ENCODE assay signal across 20 cellular contexts in genomic region chr3:158717576-158717975, GRCh38. TPM values are rescaled to one million over a fixed set of nuclear protein-coding genes. Genes with fewer than 3 reads are reported as not detected.
DNase-seq lines count a peak whose midpoint lies in the region; ATAC-seq and TF ChIP-seq lines count a peak whose summit lies in the region.
"Had no signal": no experiment of that assay in that cellular context is flagged by ENCODE, and none has a peak within 500 bp of the region (broad histone marks: within the 10 kb centered on the region; RNA-seq: fewer than 3 reads in every experiment).

No MANE protein-coding gene starts in this region.

- no peak overlapping the region; the same call in 1 of the 2 replicates for H3K27ac ChIP-seq in HCT116 (ENCODE audit: low read depth, low read length)
- no peak overlapping the region for H3K27ac ChIP-seq in mesenchymal stem cell (ENCODE audit: low read length, poor library complexity, severe bottlenecking)
- H3K27ac ChIP-seq in urinary bladder (ENCODE audit: low read depth): peak overlapping the region; percentile 40
- H3K27ac ChIP-seq: epithelial cell of prostate, psoas muscle, suprapubic skin had no signal

- ATAC-seq in HCT116: no peak
- ATAC-seq: activated CD8-positive, alpha-beta T cell treated with anti-CD3 and anti-CD28 coated beads for 36 hours; left colon; psoas muscle had no signal

- peaks cover 6% of the 10 kb centered on the region for H3K79me1 ChIP-seq in mesenchymal stem cell (replicated peaks; ENCODE audit: low read length, poor library complexity, severe bottlenecking)

- H3K9me2 ChIP-seq in HCT116 (ENCODE audit: insufficient read depth): no peaks in the 10 kb centered on the region

- peak overlapping the region in 1 of 2 experiments; percentile 37 for H2BK12ac ChIP-seq in mesenchymal stem cell (ENCODE audit: low read length in 2 of 2)

- no peak for TF ChIP-seq POLR2A in HCT116 (IDR thresholded peaks at IDR 0.05; ENCODE audit: borderline replicate concordance, extremely low read depth, insufficient read depth, insufficient read length)

- CTCF ChIA-PET in HCT116 (lab: Charles Lee): interaction anchor here (0.8 to 1.3 kb wide), 2 partner anchors 9 to 74 kb away, joined by 3 to 7 read pairs; no protein-coding TSS in a partner anchor

- H3K4me1 ChIP-seq in HCT116 (ENCODE audit: control insufficient read depth in 1 of 2, insufficient read depth in 2 of 2, low read length in 2 of 2): peaks cover 32 to 48% of the 10 kb centered on the region in 2 experiments
- peaks cover 20% of the 10 kb centered on the region for H3K4me1 ChIP-seq in mesenchymal stem cell (ENCODE audit: control insufficient read depth, insufficient read depth, low read depth, low read length)
- no peaks in the 10 kb centered on the region for H3K4me1 ChIP-seq in urinary bladder (ENCODE audit: insufficient read depth)
- H3K4me1 ChIP-seq: psoas muscle had no signal

- TF ChIP-seq CTCF in HCT116 (IDR thresholded peaks at IDR 0.05 in 2 of 3, conservative IDR thresholded peaks at IDR 0.05 in 1 of 3; ENCODE audit: borderline replicate concordance in 1 of 3, insufficient read depth in 1 of 3, low read depth in 2 of 3, low read length in 2 of 3): no peak

- peaks cover 35% of the 10 kb centered on the region for H3K36me3 Mint-ChIP-seq in activated T-helper 2 cell treated with anti-CD3 and anti-CD28 coated beads, Interferon-gamma antibody, Interleukin-2, Interleukin-4, amounts not matched to agents 10 μg/mL and 5 μg/mL and 100 μg/mL, durations not matched to agents 14 hours and 24 hours and 36 hours (ENCODE audit: low read depth)
- peaks cover 11% of the 10 kb centered on the region for H3K36me3 Mint-ChIP-seq in T-helper 2 cell treated with Interferon-gamma antibody and Interleukin-4, amounts not matched to agents 5 μg/mL and 100 μg/mL, for 36 hours (ENCODE audit: low read depth)

- H3K23ac ChIP-seq in mesenchymal stem cell (ENCODE audit: low read length in 2 of 2): no peak overlapping the region

- no peaks in the 10 kb centered on the region for H3K9me3 Mint-ChIP-seq in activated T-helper 2 cell treated with anti-CD3 and anti-CD28 coated beads, Interferon-gamma antibody, Interleukin-2, Interleukin-4, amounts not matched to agents 10 μg/mL and 5 μg/mL and 100 μg/mL, durations not matched to agents 14 hours and 24 hours and 36 hours
- no peaks in the 10 kb centered on the region for H3K9me3 Mint-ChIP-seq in T-helper 2 cell treated with Interferon-gamma antibody and Interleukin-4, amounts not matched to agents 5 μg/mL and 100 μg/mL, for 36 hours
- H3K9me3 Mint-ChIP-seq: activated CD8-positive, alpha-beta T cell treated with anti-CD3 and anti-CD28 coated beads for 36 hours; CD8-positive, alpha-beta memory T cell had no signal

- H3K36me3 ChIP-seq in HCT116 (ENCODE audit: control insufficient read depth in 1 of 2, insufficient read depth in 2 of 2, low read length in 2 of 2): peaks cover 0 to 12% of the 10 kb centered on the region in 2 experiments; a peak in 1 of 4 replicates
- peaks cover 3% of the 10 kb centered on the region in 2 experiments for H3K36me3 ChIP-seq in mesenchymal stem cell (ENCODE audit: control insufficient read depth in 1 of 2, insufficient read depth in 2 of 2, low read depth in 1 of 2, low read length in 2 of 2)
- no peaks in the 10 kb centered on the region for H3K36me3 ChIP-seq in urinary bladder (ENCODE audit: insufficient read depth)
- H3K36me3 ChIP-seq: suprapubic skin had no signal

- peak overlapping the region; percentile 33 for H2AK5ac ChIP-seq in mesenchymal stem cell (ENCODE audit: low read length, severe bottlenecking)

- H3K27me3 ChIP-seq in HCT116 (ENCODE audit: insufficient read depth, low read length): no peaks in the 10 kb centered on the region
- no peaks in the 10 kb centered on the region for H3K27me3 ChIP-seq in mesenchymal stem cell (ENCODE audit: control insufficient read depth in 1 of 2, insufficient read depth in 1 of 2, low read length in 2 of 2)
- H3K27me3 ChIP-seq: heart left ventricle, suprapubic skin had no signal

- H3K4me2 ChIP-seq in HCT116 (ENCODE audit: low read length) (peak overlapping the region; percentile 43), mesenchymal stem cell (ENCODE audit: low read length, poor library complexity, severe bottlenecking) (no peak overlapping the region)

- no peak overlapping the region for H3K4me3 ChIP-seq in HCT116 (replicated peaks in 1 of 2; ENCODE audit: low read depth in 1 of 2, low read length in 2 of 2)
- no peak overlapping the region for H3K4me3 ChIP-seq in mesenchymal stem cell (ENCODE audit: insufficient read depth in 1 of 2, low read depth in 1 of 2, low read length in 2 of 2)
- no peak overlapping the region for H3K4me3 ChIP-seq in urinary bladder (ENCODE audit: low read depth, low read length)
- H3K4me3 ChIP-seq: heart left ventricle, psoas muscle, suprapubic skin had no signal

- POLR2A ChIA-PET in HCT116 (lab: Charles Lee): interaction anchor here (1.4 kb wide), 1 partner anchor 10 kb away, joined by 4 read pairs; no protein-coding TSS in a partner anchor

- intact Hi-C loops in HCT116 (cut with micrococcal nuclease): no loop called here
- intact Hi-C loops in activated T-helper 2 cell treated with anti-CD3 and anti-CD28 coated beads, Interferon-gamma antibody, Interleukin-2, Interleukin-4, amounts not matched to agents 10 μg/mL and 5 μg/mL and 100 μg/mL, durations not matched to agents 14 hours and 24 hours and 36 hours (cut with micrococcal nuclease): no loop called here

- H2BK5ac ChIP-seq in mesenchymal stem cell (ENCODE audit: low read depth, low read length, poor library complexity, severe bottlenecking): no peak overlapping the region

- H3K18ac ChIP-seq in mesenchymal stem cell (ENCODE audit: low read depth in 1 of 2, low read length in 2 of 2): peak overlapping the region in 1 of 2 experiments; percentile 70

- RAD21 ChIA-PET in HCT116 (lab: Charles Lee; ENCODE audit: low non-redundant PET in 1 of 2, low total read pairs in 2 of 2, uncharacterized antibody in 2 of 2, unreplicated experiment in 2 of 2): no interaction called here

- H3K9ac ChIP-seq in HCT116 (ENCODE audit: low read length): no peak overlapping the region
- H3K9ac ChIP-seq in mesenchymal stem cell (ENCODE audit: low read length): no peak overlapping the region

- H3K9me3 ChIP-seq in HCT116 (ENCODE audit: control insufficient read depth in 1 of 2, insufficient read depth in 1 of 2, low read depth in 1 of 2, low read length in 2 of 2): no peaks in the 10 kb centered on the region
- H3K9me3 ChIP-seq in mesenchymal stem cell (ENCODE audit: control insufficient read depth, low read length): no peaks in the 10 kb centered on the region
- H3K9me3 ChIP-seq: heart left ventricle, psoas muscle, suprapubic skin had no signal

- no peak overlapping the region for H4K91ac ChIP-seq in mesenchymal stem cell (ENCODE audit: low read length)

- H3K4me3 Mint-ChIP-seq in activated T-helper 2 cell treated with anti-CD3 and anti-CD28 coated beads, Interferon-gamma antibody, Interleukin-2, Interleukin-4, amounts not matched to agents 10 μg/mL and 5 μg/mL and 100 μg/mL, durations not matched to agents 14 hours and 24 hours and 36 hours (ENCODE audit: low read depth): no peak overlapping the region
- no peak overlapping the region for H3K4me3 Mint-ChIP-seq in T-helper 2 cell treated with Interferon-gamma antibody and Interleukin-4, amounts not matched to agents 5 μg/mL and 100 μg/mL, for 36 hours
- H3K4me3 Mint-ChIP-seq: activated CD8-positive, alpha-beta T cell treated with anti-CD3 and anti-CD28 coated beads for 36 hours; CD8-positive, alpha-beta memory T cell had no signal

- no TSS peak for BruUV-seq in HCT116 (replicated peaks; lab: Mats Ljungman, UMichigan)

- H2AFZ ChIP-seq in HCT116 (ENCODE audit: low read depth, low read length, poor library complexity, severe bottlenecking) (no peak overlapping the region), mesenchymal stem cell (ENCODE audit: low read depth, low read length) (no peak overlapping the region)

- no peak overlapping the region for H2BK120ac ChIP-seq in mesenchymal stem cell (ENCODE audit: low read depth, low read length)

- TF ChIP-seq RAD21 in HCT116 (IDR thresholded peaks at IDR 0.05; ENCODE audit: low read depth): no peak

- H3K14ac ChIP-seq in mesenchymal stem cell (ENCODE audit: low read length in 2 of 2): no peak overlapping the region

- no peaks in the 10 kb centered on the region for H3K79me2 ChIP-seq in HCT116 (ENCODE audit: insufficient read depth, low read length)

- H2BK15ac ChIP-seq in mesenchymal stem cell (ENCODE audit: low read depth, poor library complexity, severe bottlenecking): peak overlapping the region; percentile 68

- no peak for DNase-seq in HCT116 (ENCODE audit: low read depth, low spot score)
- DNase-seq in activated T-helper 2 cell treated with anti-CD3 and anti-CD28 coated beads, Interferon-gamma antibody, Interleukin-2, Interleukin-4, amounts not matched to agents 10 μg/mL and 5 μg/mL and 100 μg/mL, durations not matched to agents 14 hours and 24 hours and 36 hours (ENCODE audit: low spot score): no peak
- DNase-seq in mesenchymal stem cell: no peak
- DNase-seq in SIG-M5 treated with dmso at 0.1 percent for 504 hours (lab: John Stamatoyannopoulos, UW; ENCODE audit: unreplicated experiment): no peak
- no peak for DNase-seq in T-helper 2 cell treated with Interferon-gamma antibody and Interleukin-4, amounts not matched to agents 5 μg/mL and 100 μg/mL, for 36 hours (ENCODE audit: low spot score)
- DNase-seq in GM03348 (ENCODE audit: low spot score): no peak
- DNase-seq: activated CD4-positive, CD25-positive, alpha-beta regulatory T cell treated with anti-CD3 and anti-CD28 coated beads, Interleukin-2, amount 50 U/mL, for 72 hours; activated CD8-positive, alpha-beta T cell treated with anti-CD3 and anti-CD28 coated beads for 36 hours; activated naive CD4-positive, alpha-beta T cell; activated T-cell treated with anti-CD3 and anti-CD28 coated beads for 4 hours; CD8-positive, alpha-beta memory T cell; heart left ventricle; NCI-H510A; psoas muscle; stimulated activated CD4-positive, alpha-beta T cell treated with anti-CD3 and anti-CD28 coated beads, Interleukin-1b, Interleukin-23, amount 100 ng/mL, for 48 hours had no signal

- peak overlapping the region; percentile 3 for H4K8ac ChIP-seq in mesenchymal stem cell (ENCODE audit: low read length)

- H3K4ac ChIP-seq in mesenchymal stem cell (ENCODE audit: low read depth in 1 of 2, low read length in 2 of 2): peak overlapping the region in 1 of 2 experiments; percentile 24

- peak overlapping the region; percentile 24 for H3K27ac Mint-ChIP-seq in activated T-helper 2 cell treated with anti-CD3 and anti-CD28 coated beads, Interferon-gamma antibody, Interleukin-2, Interleukin-4, amounts not matched to agents 10 μg/mL and 5 μg/mL and 100 μg/mL, durations not matched to agents 14 hours and 24 hours and 36 hours
- no peak overlapping the region for H3K27ac Mint-ChIP-seq in T-helper 2 cell treated with Interferon-gamma antibody and Interleukin-4, amounts not matched to agents 5 μg/mL and 100 μg/mL, for 36 hours
- H3K27ac Mint-ChIP-seq: activated CD8-positive, alpha-beta T cell treated with anti-CD3 and anti-CD28 coated beads for 36 hours had no signal

- H3K4me1 Mint-ChIP-seq in activated T-helper 2 cell treated with anti-CD3 and anti-CD28 coated beads, Interferon-gamma antibody, Interleukin-2, Interleukin-4, amounts not matched to agents 10 μg/mL and 5 μg/mL and 100 μg/mL, durations not matched to agents 14 hours and 24 hours and 36 hours (ENCODE audit: low read depth): peaks cover 42% of the 10 kb centered on the region
- peaks cover 15% of the 10 kb centered on the region for H3K4me1 Mint-ChIP-seq in T-helper 2 cell treated with Interferon-gamma antibody and Interleukin-4, amounts not matched to agents 5 μg/mL and 100 μg/mL, for 36 hours (ENCODE audit: low read depth)

- WGBS in mesenchymal stem cell: 100% methylated on average over 1 of the region's 2 CpGs
- WGBS in urinary bladder: 73% methylated on average over 2 of the region's 2 CpGs

- no peaks in the 10 kb centered on the region for H3K27me3 Mint-ChIP-seq in activated T-helper 2 cell treated with anti-CD3 and anti-CD28 coated beads, Interferon-gamma antibody, Interleukin-2, Interleukin-4, amounts not matched to agents 10 μg/mL and 5 μg/mL and 100 μg/mL, durations not matched to agents 14 hours and 24 hours and 36 hours (ENCODE audit: low read depth)
- H3K27me3 Mint-ChIP-seq in T-helper 2 cell treated with Interferon-gamma antibody and Interleukin-4, amounts not matched to agents 5 μg/mL and 100 μg/mL, for 36 hours (ENCODE audit: low read depth): no peaks in the 10 kb centered on the region
- H3K27me3 Mint-ChIP-seq: activated CD8-positive, alpha-beta T cell treated with anti-CD3 and anti-CD28 coated beads for 36 hours; CD8-positive, alpha-beta memory T cell had no signal

- peaks cover 4% of the 10 kb centered on the region; the same call in 1 of the 2 replicates for H4K20me1 ChIP-seq in HCT116 (ENCODE audit: insufficient read depth)

RNA-seq across cellular contexts. Expression of gene RARRES1, which starts 14.7 kb away (rescaled TPM):
- total RNA-seq in HCT116 (2021; ENCODE audit: unreplicated experiment) (0.20 TPM), urinary bladder (26.3 TPM)
- polyA plus RNA-seq in HCT116 (2012): not detected in 2 replicates
- 0.21 and 0.64 TPM in 2 replicates for total RNA-seq in activated T-helper 2 cell treated with anti-CD3 and anti-CD28 coated beads, Interferon-gamma antibody, Interleukin-2, Interleukin-4, amounts not matched to agents 10 μg/mL and 5 μg/mL and 100 μg/mL, durations not matched to agents 14 hours and 24 hours and 36 hours
- polyA plus RNA-seq in mesenchymal stem cell (2013, experiment 1 of 2): 1.3 TPM
- 0.63 TPM for polyA plus RNA-seq in mesenchymal stem cell (2013, experiment 2 of 2)
- polyA plus RNA-seq in urinary bladder: 67.0 TPM
- total RNA-seq: activated CD8-positive, alpha-beta T cell treated with anti-CD3 and anti-CD28 coated beads for 36 hours; CD8-positive, alpha-beta memory T cell had no signal
- polyA plus RNA-seq: CD8-positive, alpha-beta memory T cell; neural cell had no signal

RNA-seq across cellular contexts. Expression of gene LXN, which starts 45.1 kb away (rescaled TPM):
- total RNA-seq in HCT116 (2021; ENCODE audit: unreplicated experiment) (not detected), urinary bladder (49.1 TPM)
- not detected in 2 replicates for polyA plus RNA-seq in HCT116 (2012)
- 25.8 and 27.2 TPM in 2 replicates for total RNA-seq in activated T-helper 2 cell treated with anti-CD3 and anti-CD28 coated beads, Interferon-gamma antibody, Interleukin-2, Interleukin-4, amounts not matched to agents 10 μg/mL and 5 μg/mL and 100 μg/mL, durations not matched to agents 14 hours and 24 hours and 36 hours
- polyA plus RNA-seq in mesenchymal stem cell (2013, experiment 1 of 2): 21.3 TPM
- polyA plus RNA-seq in mesenchymal stem cell (2013, experiment 2 of 2): 21.1 TPM
- polyA plus RNA-seq in urinary bladder: 27.1 TPM

Comparison
In these comparisons a context has a peak if more than half of its experiments do, and no peak if none do; other contexts are left out.
1. RNA of gene RARRES1, which starts 14.7 kb away (total RNA-seq): 26.3 TPM in urinary bladder (single experiment); 0.21 to 0.64 TPM in activated T-helper 2 cell treated with anti-CD3 and anti-CD28 coated beads, Interferon-gamma antibody, Interleukin-2, Interleukin-4, amounts not matched to agents 10 μg/mL and 5 μg/mL and 100 μg/mL, durations not matched to agents 14 hours and 24 hours and 36 hours and 0.20 TPM in HCT116 (single experiment); every median in the first group is over 10 times any median in the second.
2. RNA of gene LXN, which starts 45.1 kb away (total RNA-seq): 49.1 TPM in urinary bladder (single experiment) and 25.8 to 27.2 TPM in activated T-helper 2 cell treated with anti-CD3 and anti-CD28 coated beads, Interferon-gamma antibody, Interleukin-2, Interleukin-4, amounts not matched to agents 10 μg/mL and 5 μg/mL and 100 μg/mL, durations not matched to agents 14 hours and 24 hours and 36 hours; not detected in HCT116 (single experiment); every median in the first group is over 10 times any median in the second.